ENCODE assay signal across 8 cellular contexts in the genomic region with DNA sequence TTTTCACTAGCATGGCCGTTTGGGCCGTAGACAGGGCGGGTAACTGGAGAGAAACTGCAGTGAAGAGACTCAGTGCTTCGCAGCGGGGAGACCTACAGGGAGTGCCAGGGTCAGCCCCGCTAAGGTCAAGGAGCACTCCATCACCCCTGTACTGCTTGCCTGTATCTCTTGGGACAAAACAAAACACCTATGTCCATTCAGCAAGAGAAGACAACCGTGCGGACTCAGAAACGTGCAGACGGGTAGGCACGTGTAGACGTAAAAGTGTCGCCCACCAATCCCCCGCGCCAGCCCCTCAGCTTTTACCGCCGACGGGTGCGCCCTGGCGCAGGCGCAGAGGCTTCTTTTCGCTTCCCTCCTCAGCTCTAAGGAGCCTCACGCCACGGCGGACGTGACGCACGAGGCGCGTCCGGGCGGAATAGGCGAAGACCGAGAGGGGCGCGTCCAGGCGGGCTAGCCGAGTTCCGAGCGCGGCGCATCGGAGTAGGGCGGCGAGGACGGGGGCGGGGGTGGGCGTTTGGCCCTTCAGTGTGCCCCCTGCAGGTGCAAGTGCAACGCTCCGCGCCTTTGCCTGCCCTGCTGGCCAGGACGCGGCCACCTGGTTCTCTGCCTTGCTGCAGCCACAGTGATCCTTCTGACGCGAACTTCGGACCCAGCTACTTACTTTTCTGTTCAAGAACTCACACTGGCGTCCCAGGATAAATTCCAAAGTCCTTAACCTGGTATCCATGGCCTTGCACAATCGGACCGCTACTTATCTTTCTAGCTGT. TPM values are rescaled to one million over a fixed set of nuclear protein-coding genes. Genes with fewer than 3 reads are reported as not detected.
DNase-seq lines count a peak whose midpoint lies in the region; ATAC-seq, FAIRE-seq and TF ChIP-seq lines count a peak whose summit lies in the region.

No MANE protein-coding gene starts in this region.

- H3K4me1 Mint-ChIP-seq in immature natural killer cell: peaks cover 59 to 67% of the 10 kb centered on the region in 2 donors

- H3K4me3 ChIP-seq in WI38 (ENCODE audit: low read depth, low read length): peak overlapping the region; percentile 71
- H3K4me3 ChIP-seq in bronchial epithelial cell (ENCODE audit: low read depth, low read length): peak overlapping the region; percentile 77

- H3K36me3 Mint-ChIP-seq in immature natural killer cell: no peaks in the 10 kb centered on the region

- H3K27me3 ChIP-seq in bronchial epithelial cell (ENCODE audit: control insufficient read depth, insufficient read depth, low read length): no peaks in the 10 kb centered on the region

- no peak for FAIRE-seq in bronchial epithelial cell (lab: Jason Lieb, UNC)

- ATAC-seq in GM18909 (IDR thresholded peaks at IDR 0.05; ENCODE audit: poor library complexity, unreplicated experiment): peak; percentile 61
- peak; percentile 55 for ATAC-seq in HG03159 (IDR thresholded peaks at IDR 0.05; ENCODE audit: unreplicated experiment)

- peak overlapping the region; percentile 86 to 96 (median 94) for H3K4me3 Mint-ChIP-seq in immature natural killer cell

- H3K36me3 ChIP-seq in bronchial epithelial cell (ENCODE audit: control insufficient read depth, insufficient read depth, low read length): no peaks in the 10 kb centered on the region

- no peaks in the 10 kb centered on the region for H3K9me3 Mint-ChIP-seq in immature natural killer cell

- DNase-seq in AG09319 (ENCODE audit: extremely low read depth, low read depth): peak; percentile 78
- peak; percentile 91 for DNase-seq in NCI-H2196 treated with DMSO at 0.1 percent for 48 hours (lab: John Stamatoyannopoulos, UW; ENCODE audit: unreplicated experiment)
- peak; percentile 83 for DNase-seq in bronchial epithelial cell (ENCODE audit: low read depth)
- DNase-seq in immature natural killer cell: peak; percentile 95
- DNase-seq in smooth muscle cell of the brain vasculature (ENCODE audit: low read depth, low spot score): peak; percentile 94

- peak overlapping the region; percentile 89 to 99 (median 95) for H3K27ac Mint-ChIP-seq in immature natural killer cell

- peak; percentile 44 for TF ChIP-seq CTCF in AG09319 (IDR thresholded peaks at IDR 0.05; ENCODE audit: low read depth, low read length)
- TF ChIP-seq CTCF in WI38 (IDR thresholded peaks at IDR 0.05; ENCODE audit: low read depth, low read length): peak; percentile 20; the same call in 1 of the 2 replicates
- peak; percentile 64 for TF ChIP-seq CTCF in bronchial epithelial cell (IDR thresholded peaks at IDR 0.05; ENCODE audit: insufficient read depth, low read length, severe bottlenecking)

- H3K27me3 Mint-ChIP-seq in immature natural killer cell (ENCODE audit: low read depth in 3 of 3): peaks cover 8 to 18% (median 14%) of the 10 kb centered on the region in 3 donors

RNA-seq across cellular contexts. Expression of gene SOS1, which starts 3.3 kb away (rescaled TPM):
- 8.2 and 12.3 TPM in 2 replicates for total RNA-seq in bronchial epithelial cell
- 10 to 100 TPM in 1 of 3 donors, 1 to 10 TPM in 2; 3.6 to 12.8 (median 8.2) TPM for polyA plus RNA-seq in immature natural killer cell

Comparison
In these comparisons a context has a peak if more than half of its experiments do, and no peak if none do; other contexts are left out.
1. Peak in every context shown above with its lines: DNase-seq, ATAC-seq and H3K4me3 ChIP-seq.